ENCODE assay signal across 2 cellular contexts in the genomic region with DNA sequence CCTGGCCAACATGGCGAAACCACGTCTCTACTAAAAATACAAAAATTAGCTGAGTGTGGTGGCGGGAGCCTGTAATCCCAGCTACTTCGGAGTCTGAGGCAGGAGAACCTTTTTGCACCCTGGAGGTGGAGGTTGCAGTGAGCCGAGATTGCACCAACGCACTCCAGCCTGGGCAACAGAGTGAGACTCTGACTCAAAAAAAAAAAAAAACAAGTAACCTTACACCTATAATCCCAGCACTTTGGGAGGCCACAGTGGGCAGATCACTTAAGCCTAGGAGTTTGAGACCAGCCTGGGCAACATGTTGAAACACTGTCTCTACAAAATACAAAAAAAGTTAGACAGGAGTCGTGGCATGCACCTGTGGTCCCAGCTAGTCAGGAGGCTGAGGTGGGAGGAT.
A peak's percentile ranks its signal among the peaks of the same experiment; 100 is the strongest.
TF ChIP-seq lines count a peak whose summit lies in the region.

No MANE protein-coding gene starts in this region.

TF ChIP-seq in HEK293, 187 proteins besides CTCF, POLR2A, EP300 and RAD21:
- TF ChIP-seq ZNF121 (tag by site-specific recombination; IDR thresholded peaks at IDR 0.05) (peak; percentile 51; the same call in 1 of the 2 replicates), SCRT1 (tag by site-specific recombination; IDR thresholded peaks at IDR 0.05; ENCODE audit: borderline replicate concordance) (0 out of 2 replicates have a peak, but pooled peaks have one; percentile 30)
TF ChIP-seq in HEK293: peak in this region for 2; not testable (repeated sequence) for 185.

TF ChIP-seq in HEK293T, 16 proteins besides CTCF, POLR2A, EP300 and RAD21:
- TF ChIP-seq ZNF384 (IDR thresholded peaks at IDR 0.05), result peak; percentile 82
TF ChIP-seq in HEK293T: peak in this region for 1; not testable (repeated sequence) for 15.
